ENCODE assay signal across 9 cellular contexts in the genomic region with DNA sequence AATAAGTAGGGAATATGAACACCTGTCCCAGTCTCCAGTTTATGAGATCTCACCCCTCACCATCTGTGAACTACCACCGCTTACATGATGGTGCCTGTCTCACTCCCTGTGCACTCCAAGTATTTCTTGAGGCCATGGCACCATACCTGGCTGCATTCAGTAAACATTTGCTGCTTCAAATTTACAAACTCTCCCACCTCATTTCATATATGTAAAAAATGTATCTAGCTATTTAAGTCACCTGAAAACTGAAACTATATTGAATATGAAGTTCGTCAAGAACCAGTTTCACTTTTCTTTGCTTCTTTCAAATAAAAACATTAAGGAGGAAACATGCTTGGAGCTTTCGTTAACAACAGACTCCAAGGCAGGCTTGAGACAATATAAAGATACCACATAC.
DNase-seq lines count a peak whose midpoint lies in the region; ATAC-seq, FAIRE-seq and TF ChIP-seq lines count a peak whose summit lies in the region.
"Had no signal": no experiment of that assay in that cellular context is flagged by ENCODE, and none has a peak within 500 bp of the region (broad histone marks: within the 10 kb centered on the region; RNA-seq: fewer than 3 reads in every experiment).

No MANE protein-coding gene starts in this region.

- CTCF ChIA-PET in H1 (lab: Charles Lee; ENCODE audit: partially characterized antibody) = interaction anchor here (0.6 to 0.9 kb wide), 2 partner anchors 28 to 944 kb away, joined by 3 to 4 read pairs; no protein-coding TSS in a partner anchor

- H3K23ac ChIP-seq in H1 (ENCODE audit: insufficient read length) = no peak overlapping the region

- H3K4me2 ChIP-seq in H1 (ENCODE audit: insufficient read depth in 1 of 2, low read depth in 2 of 2, low read length in 2 of 2) (0 out of 4 replicates have a peak overlapping the region, but pooled peaks of 1 of the 2 experiments have one; percentile 1), neural progenitor cell (no peak overlapping the region)

- H3K4me1 Mint-ChIP-seq in CD4-positive, CD25-positive, alpha-beta regulatory T cell = peaks cover 9 to 38% (median 29%) of the 10 kb centered on the region in 4 donors
- H3K4me1 Mint-ChIP-seq in neural progenitor cell = no peaks in the 10 kb centered on the region

- H3K4me1 ChIP-seq in CD4-positive, CD25-positive, alpha-beta regulatory T cell (ENCODE audit: control insufficient read depth, insufficient read depth, low read length, poor library complexity, severe bottlenecking) = peaks cover 16% of the 10 kb centered on the region
- peaks cover 2 to 10% (median 6%) of the 10 kb centered on the region in 4 experiments; a peak in 4 of 7 replicates for H3K4me1 ChIP-seq in H1 (replicated peaks in 1 of 4; ENCODE audit: control insufficient read depth in 3 of 4, insufficient read depth in 4 of 4, low read length in 3 of 4)
- H3K4me1 ChIP-seq in neural progenitor cell = peaks cover 14% of the 10 kb centered on the region

- no peak overlapping the region; the same call in 1 of the 2 replicates for H4K8ac ChIP-seq in H1 (ENCODE audit: extremely low read depth, insufficient read depth, low read length)

- peak overlapping the region; percentile 67 for H3K27ac ChIP-seq in CD4-positive, CD25-positive, alpha-beta regulatory T cell (ENCODE audit: insufficient read depth, low read length, poor library complexity, severe bottlenecking)
- H3K27ac ChIP-seq in H1 (ENCODE audit: low read depth, low read length) (no peak overlapping the region), neural progenitor cell (no peak overlapping the region)
- H3K27ac ChIP-seq: VCaP had no signal

- ATAC-seq in CD4-positive, CD25-positive, alpha-beta regulatory T cell (ENCODE audit: low read depth in 2 of 2) = peak; percentile 32 to 36
- ATAC-seq in GM19452 (IDR thresholded peaks at IDR 0.05; ENCODE audit: unreplicated experiment) (peak; percentile 57), HG03457 (IDR thresholded peaks at IDR 0.05; ENCODE audit: unreplicated experiment) (peak; percentile 39)

- H3K79me2 ChIP-seq in H1 (ENCODE audit: control insufficient read depth in 1 of 2, insufficient read depth in 2 of 2, low read length in 2 of 2) (peaks cover 0 to 24% of the 10 kb centered on the region in 2 experiments; a peak in 1 of 4 replicates), neural progenitor cell (ENCODE audit: low read depth) (peaks cover 14% of the 10 kb centered on the region)

- peak overlapping the region; percentile 96 for H3K4me3 ChIP-seq in CD4-positive, CD25-positive, alpha-beta regulatory T cell (ENCODE audit: low read depth, low read length)
- no peak overlapping the region for H3K4me3 ChIP-seq in H1 (ENCODE audit: extremely low read depth in 1 of 4, insufficient read depth in 2 of 4, low read depth in 3 of 4, low read length in 4 of 4)
- no peak overlapping the region for H3K4me3 ChIP-seq in neural progenitor cell

- peaks cover 3% of the 10 kb centered on the region; the same call in 1 of the 2 replicates for H3K79me1 ChIP-seq in H1 (ENCODE audit: low read depth, low read length)

- H2BK5ac ChIP-seq in H1 (ENCODE audit: low read depth, low read length) = no peak overlapping the region

- WGBS in H1 (ENCODE audit: extremely low coverage in 1 of 2, insufficient coverage in 1 of 2, insufficient read length in 1 of 2, insufficient replicate concordance in 2 of 2, low coverage in 1 of 2, low lambda C conversion rate in 2 of 2, missing lambda C conversion rate in 1 of 2), 2 experiments = 86% methylated on average over 3 of the region's 3 CpGs; no CpG with 5 or more reads in 1 of the 2 experiments

- DNase-seq in CD4-positive, CD25-positive, alpha-beta regulatory T cell = peak in 2 of 3 donors; percentile 42 to 76
- DNase-seq in H1 (ENCODE audit: low read depth in 1 of 2, low spot score in 2 of 2) = no peak
- no peak for DNase-seq in G401 (ENCODE audit: low spot score)
- DNase-seq in islet precursor cell = no peak
- DNase-seq in activated CD4-positive, CD25-positive, alpha-beta regulatory T cell treated with anti-CD3 and anti-CD28 coated beads, Interleukin-2, amount 50 U/mL, for 72 hours = no peak
- DNase-seq in neural progenitor cell (ENCODE audit: low spot score) = no peak

- no peaks in the 10 kb centered on the region for H3K36me3 ChIP-seq in CD4-positive, CD25-positive, alpha-beta regulatory T cell (ENCODE audit: control insufficient read depth, insufficient read depth, low read length)
- H3K36me3 ChIP-seq in H1 (ENCODE audit: control insufficient read depth in 2 of 4, insufficient read depth in 4 of 4, low read length in 3 of 4) (no peaks in the 10 kb centered on the region), neural progenitor cell (no peaks in the 10 kb centered on the region)

- H2BK15ac ChIP-seq in H1 (ENCODE audit: low read length) = 0 out of 2 replicates have a peak overlapping the region, but pooled peaks have one; percentile 36

- no peak overlapping the region for H2BK20ac ChIP-seq in H1 (ENCODE audit: low read length)

- peaks cover under 1% of the 10 kb centered on the region for H3K27me3 ChIP-seq in CD4-positive, CD25-positive, alpha-beta regulatory T cell (ENCODE audit: control insufficient read depth, insufficient read depth, low read length)
- no peaks in the 10 kb centered on the region for H3K27me3 ChIP-seq in H1 (replicated peaks in 1 of 4; ENCODE audit: control insufficient read depth in 3 of 4, extremely low read depth in 1 of 4, insufficient read depth in 3 of 4, low read length in 3 of 4)
- H3K27me3 ChIP-seq in neural progenitor cell = no peaks in the 10 kb centered on the region

- no peak for TF ChIP-seq POLR2A in H1 (IDR thresholded peaks at IDR 0.05; ENCODE audit: control extremely low read depth in 1 of 2, low read depth in 2 of 2, low read length in 2 of 2)

- no peak overlapping the region for H3K4ac ChIP-seq in H1 (replicated peaks; ENCODE audit: insufficient read length, low read depth, low read length)

- H3K4me3 Mint-ChIP-seq in CD4-positive, CD25-positive, alpha-beta regulatory T cell = peak overlapping the region; percentile 82 to 96 (median 90)
- H3K4me3 Mint-ChIP-seq in neural progenitor cell = no peak overlapping the region

- in situ Hi-C loops in G401 (cut with HindIII; ENCODE audit: low sequenced_read_pairs) = no loop called here

- no peak overlapping the region for H3K56ac ChIP-seq in H1 (replicated peaks; ENCODE audit: insufficient read length, low read depth, low read length)

- POLR2A ChIA-PET in H1 (lab: Charles Lee; ENCODE audit: partially characterized antibody) = interaction anchor here (1.7 kb wide), 1 partner anchor 14 kb away, joined by 4 read pairs; no protein-coding TSS in a partner anchor

- no peak overlapping the region for H3K18ac ChIP-seq in H1 (ENCODE audit: extremely low read depth, low read length)

- no peaks in the 10 kb centered on the region for H3K27me3 Mint-ChIP-seq in CD4-positive, CD25-positive, alpha-beta regulatory T cell
- H3K27me3 Mint-ChIP-seq in neural progenitor cell (ENCODE audit: insufficient read depth, low read depth) = no peaks in the 10 kb centered on the region

- H4K91ac ChIP-seq in H1 (replicated peaks; ENCODE audit: insufficient read length, low read length) = no peak overlapping the region

- H3K23me2 ChIP-seq in H1 (ENCODE audit: low read depth, low read length) = peaks cover under 1% of the 10 kb centered on the region; the same call in 1 of the 2 replicates

- peaks cover 4% of the 10 kb centered on the region for H3F3A ChIP-seq in neural progenitor cell (ENCODE audit: low read depth)

- H3K9me3 ChIP-seq in CD4-positive, CD25-positive, alpha-beta regulatory T cell (ENCODE audit: control insufficient read depth in 2 of 2, low read length in 2 of 2) = no peaks in the 10 kb centered on the region
- H3K9me3 ChIP-seq in H1 (ENCODE audit: insufficient read depth in 2 of 2, low read depth in 1 of 2, low read length in 1 of 2) (no peaks in the 10 kb centered on the region), neural progenitor cell (ENCODE audit: low read depth) (no peaks in the 10 kb centered on the region)

- no peak overlapping the region for H2BK120ac ChIP-seq in H1 (replicated peaks; ENCODE audit: low read depth, low read length)

- H2AFZ ChIP-seq in H1 (ENCODE audit: low read length) = no peak overlapping the region
- H2AFZ ChIP-seq in neural progenitor cell (replicated peaks) = no peak overlapping the region

- no peak for TF ChIP-seq CTCF in H1 (IDR thresholded peaks at IDR 0.05; ENCODE audit: control extremely low read depth in 1 of 3, insufficient read depth in 1 of 3, low read depth in 1 of 3, low read length in 3 of 3)
- TF ChIP-seq CTCF in neural progenitor cell (IDR thresholded peaks at IDR 0.05) = no peak

- H3K14ac ChIP-seq in H1 (ENCODE audit: insufficient read length) = no peak overlapping the region

- H3K27ac Mint-ChIP-seq in CD4-positive, CD25-positive, alpha-beta regulatory T cell = peak overlapping the region; percentile 89 to 93 (median 92)
- no peak overlapping the region for H3K27ac Mint-ChIP-seq in neural progenitor cell

- TF ChIP-seq EP300 in H1 (IDR thresholded peaks at IDR 0.05; ENCODE audit: borderline replicate concordance in 1 of 2, low read depth in 2 of 2, low read length in 2 of 2) = no peak

- H3K9me3 Mint-ChIP-seq in CD4-positive, CD25-positive, alpha-beta regulatory T cell = peaks cover 0 to 4% (median 2%) of the 10 kb centered on the region in 7 donors
- H3K9me3 Mint-ChIP-seq in neural progenitor cell = peaks cover 3% of the 10 kb centered on the region

- H3K9ac ChIP-seq in H1 (replicated peaks in 1 of 4; ENCODE audit: extremely low read depth in 1 of 4, low read depth in 3 of 4, low read length in 3 of 4) (no peak overlapping the region), neural progenitor cell (no peak overlapping the region)

- H2AK5ac ChIP-seq in H1 (ENCODE audit: low read depth, low read length) = no peak overlapping the region

- H4K5ac ChIP-seq in H1 (ENCODE audit: insufficient read length, low read depth, low read length) = no peak overlapping the region

- peaks cover 9% of the 10 kb centered on the region for H3K36me3 Mint-ChIP-seq in CD4-positive, CD25-positive, alpha-beta regulatory T cell
- no peaks in the 10 kb centered on the region for H3K36me3 Mint-ChIP-seq in neural progenitor cell

- no peaks in the 10 kb centered on the region for H4K20me1 ChIP-seq in H1 (replicated peaks in 1 of 2; ENCODE audit: control insufficient read depth in 1 of 2, insufficient read depth in 2 of 2, low read length in 2 of 2)
- H4K20me1 ChIP-seq in neural progenitor cell (ENCODE audit: low read depth) = no peaks in the 10 kb centered on the region

- no peak for FAIRE-seq in H1 (lab: Jason Lieb, UNC)

- H2BK12ac ChIP-seq in H1 (ENCODE audit: low read depth, low read length) = no peak overlapping the region

- no peak for TF ChIP-seq RAD21 in H1 (IDR thresholded peaks at IDR 0.05 in 1 of 2, conservative IDR thresholded peaks at IDR 0.05 in 1 of 2; ENCODE audit: low read depth in 2 of 2, low read length in 2 of 2)

TF ChIP-seq in H1, 55 proteins besides CTCF, POLR2A, EP300 and RAD21:
- no peak for TF ChIP-seq KDM1A (IDR thresholded peaks at IDR 0.05; ENCODE audit: borderline replicate concordance, low read length)

Comparison
In these comparisons a context has a peak if more than half of its experiments do, and no peak if none do; other contexts are left out.
1. DNase-seq: peak in CD4-positive, CD25-positive, alpha-beta regulatory T cell (2 of 3); none in H1 (0 of 2), G401 (single experiment), islet precursor cell (single experiment), activated CD4-positive, CD25-positive, alpha-beta regulatory T cell treated with anti-CD3 and anti-CD28 coated beads, Interleukin-2, amount 50 U/mL, for 72 hours (single experiment) and neural progenitor cell (single experiment).
2. Peak in every context shown above with its lines, with median percentiles within 50 percentile points of each other: ATAC-seq.